1 cellular context compared by ENCODE assay signal in the genomic region with DNA sequence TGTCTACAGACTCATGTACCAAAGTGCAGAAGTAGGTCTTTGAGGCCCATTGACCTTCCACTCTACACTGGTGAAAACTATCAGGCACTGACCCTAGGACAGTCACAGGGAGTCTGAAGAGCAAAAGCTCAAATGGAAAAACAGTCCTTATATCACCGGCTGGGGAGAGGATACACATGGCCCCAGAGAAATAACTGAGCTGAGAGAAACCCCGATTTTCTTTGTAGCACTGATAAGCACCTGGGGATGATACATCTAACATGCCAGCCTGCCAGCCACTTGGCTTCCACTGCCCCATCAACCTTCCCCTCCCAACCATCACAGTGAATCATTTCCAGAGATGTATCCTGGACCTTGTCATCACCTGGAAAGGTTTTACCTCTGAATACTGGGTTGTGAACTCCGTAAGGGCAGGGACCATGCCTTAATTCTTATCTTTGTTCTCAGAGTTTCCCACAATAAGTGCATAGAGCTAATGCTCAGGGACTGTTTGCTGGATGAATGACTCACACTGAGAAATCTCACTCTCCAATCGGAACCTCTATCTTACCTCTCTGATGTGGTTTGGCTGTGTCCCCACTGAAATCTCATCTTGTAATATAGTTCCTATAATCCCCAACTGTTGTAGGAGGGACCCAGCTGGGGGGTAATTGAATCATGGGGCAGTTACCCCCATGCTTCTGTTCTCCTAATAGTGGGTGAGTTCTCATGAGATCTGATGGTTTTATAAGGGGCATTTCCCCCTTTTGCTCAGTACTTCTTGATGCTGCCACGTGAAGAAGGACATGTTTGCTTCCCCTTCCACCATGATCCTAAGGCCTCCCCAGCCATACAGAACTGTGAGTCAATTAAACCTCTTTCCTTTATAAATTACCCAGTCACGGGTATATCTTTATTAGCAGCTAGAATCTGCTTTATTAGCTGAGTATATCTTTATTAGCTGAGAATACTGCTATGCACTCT.
TF ChIP-seq lines count a peak whose summit lies in the region.

No MANE protein-coding gene starts in this region.

TF ChIP-seq in A549, 52 proteins besides CTCF, POLR2A, EP300 and RAD21 (continued from another document):
- TF ChIP-seq REST (IDR thresholded peaks at IDR 0.05) (no peak), CBX8 (IDR thresholded peaks at IDR 0.05) (no peak), HDAC2 (IDR thresholded peaks at IDR 0.05) (no peak), E2F6 (IDR thresholded peaks at IDR 0.05; ENCODE audit: borderline replicate concordance, low read depth) (no peak), BCL3 (IDR thresholded peaks at IDR 0.05) (peak; percentile 63; the same call in 1 of the 3 replicates), MAZ (IDR thresholded peaks at IDR 0.05; ENCODE audit: borderline replicate concordance, low read depth, low read length) (no peak), RCOR1 (IDR thresholded peaks at IDR 0.05; ENCODE audit: low read depth, low read length) (no peak), HOXB5 (CRISPR knock-in tag; IDR thresholded peaks at IDR 0.05) (no peak), BHLHE40 (IDR thresholded peaks at IDR 0.05; ENCODE audit: low read depth, low read length) (no peak), HOXA7 (CRISPR knock-in tag; IDR thresholded peaks at IDR 0.05) (no peak), RFX5 (IDR thresholded peaks at IDR 0.05) (no peak), RNF2 (IDR thresholded peaks at IDR 0.05; ENCODE audit: borderline replicate concordance, low read depth) (no peak), CHD4 (IDR thresholded peaks at IDR 0.05; ENCODE audit: borderline replicate concordance) (no peak), MYC (IDR thresholded peaks at IDR 0.05; ENCODE audit: borderline replicate concordance, low read length) (no peak), SMC3 (IDR thresholded peaks at IDR 0.05) (0 out of 3 replicates have a peak, but pooled peaks have one; percentile 4), NPAS2 (CRISPR knock-in tag; IDR thresholded peaks at IDR 0.05; ENCODE audit: borderline replicate concordance) (no peak), PHF8 (IDR thresholded peaks at IDR 0.05; ENCODE audit: borderline replicate concordance, low read depth) (no peak), FOSL2 (IDR thresholded peaks at IDR 0.05) (peak; percentile 65), FOSL2 (CRISPR knock-in tag; IDR thresholded peaks at IDR 0.05) (0 out of 2 replicates have a peak, but pooled peaks have one; percentile 22)
- TF ChIP-seq, protein P1, sequence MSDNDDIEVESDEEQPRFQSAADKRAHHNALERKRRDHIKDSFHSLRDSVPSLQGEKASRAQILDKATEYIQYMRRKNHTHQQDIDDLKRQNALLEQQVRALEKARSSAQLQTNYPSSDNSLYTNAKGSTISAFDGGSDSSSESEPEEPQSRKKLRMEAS (IDR thresholded peaks at IDR 0.05): no peak
- TF ChIP-seq, protein P2, sequence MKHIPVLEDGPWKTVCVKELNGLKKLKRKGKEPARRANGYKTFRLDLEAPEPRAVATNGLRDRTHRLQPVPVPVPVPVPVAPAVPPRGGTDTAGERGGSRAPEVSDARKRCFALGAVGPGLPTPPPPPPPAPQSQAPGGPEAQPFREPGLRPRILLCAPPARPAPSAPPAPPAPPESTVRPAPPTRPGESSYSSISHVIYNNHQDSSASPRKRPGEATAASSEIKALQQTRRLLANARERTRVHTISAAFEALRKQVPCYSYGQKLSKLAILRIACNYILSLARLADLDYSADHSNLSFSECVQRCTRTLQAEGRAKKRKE (CRISPR knock-in tag; IDR thresholded peaks at IDR 0.05; ENCODE audit: low read depth): no peak
